Comparison of ENCODE assay signal across 15 cellular contexts in genomic region chr12:1616233-1617066, GRCh38. TPM values are rescaled to one million over a fixed set of nuclear protein-coding genes. Genes with fewer than 3 reads are reported as not detected.
DNase-seq lines count a peak whose midpoint lies in the region; ATAC-seq and TF ChIP-seq lines count a peak whose summit lies in the region.
"Had no signal": no experiment of that assay in that cellular context is flagged by ENCODE, and none has a peak within 500 bp of the region (broad histone marks: within the 10 kb centered on the region; RNA-seq: fewer than 3 reads in every experiment).

No MANE protein-coding gene starts in this region.

- no peak overlapping the region for H2AFZ ChIP-seq in MM.1S (ENCODE audit: low read length)

- H4K20me1 ChIP-seq in MM.1S (ENCODE audit: insufficient read depth, low read length) = peaks cover 4% of the 10 kb centered on the region; the same call in 1 of the 2 replicates

- peaks cover 86% of the 10 kb centered on the region for H3K79me2 ChIP-seq in MM.1S (ENCODE audit: low read length)

- peaks cover 22% of the 10 kb centered on the region for H3K36me3 Mint-ChIP-seq in HFFc6 (ENCODE audit: low read depth)

- no peaks in the 10 kb centered on the region for H3F3A ChIP-seq in MM.1S (ENCODE audit: insufficient read depth, low read length)

- H3K27ac ChIP-seq in esophagus squamous epithelium (peak overlapping the region; percentile 45 to 82 (median 73)), MM.1S (ENCODE audit: low read length) (no peak overlapping the region)
- H3K27ac ChIP-seq: psoas muscle, WERI-Rb-1 had no signal

- H3K4me1 Mint-ChIP-seq in HFFc6 (ENCODE audit: low read depth) = peaks cover 91% of the 10 kb centered on the region

- DNase-seq in CD1c-positive myeloid dendritic cell (ENCODE audit: extremely low spot score) = peak; percentile 87
- no peak for DNase-seq in HFFc6
- peak; percentile 52 for DNase-seq in RPMI7951 (ENCODE audit: low read depth)
- no peak for DNase-seq in esophagus squamous epithelium (lab: John Stamatoyannopoulos, UW)
- DNase-seq in pons (ENCODE audit: low spot score) = no peak
- no peak for DNase-seq in NCI-H526 (lab: John Stamatoyannopoulos, UW)
- no peak for DNase-seq in MM.1S
- DNase-seq: midbrain, NCI-H1417, NCI-H446, psoas muscle, SHP77 treated with DMSO at 0.1 percent for 48 hours, WERI-Rb-1 had no signal

- H3K4me3 ChIP-seq in esophagus squamous epithelium (peak overlapping the region in 3 of 4 donors; percentile 32 to 50 (median 34)), MM.1S (ENCODE audit: low read length) (no peak overlapping the region)
- H3K4me3 ChIP-seq: psoas muscle had no signal

- peak overlapping the region; percentile 18; the same call in 1 of the 2 replicates for H3K27ac Mint-ChIP-seq in HFFc6

- 27 to 35% methylated on average over 2 to 16 of the region's 16 CpGs for WGBS in esophagus squamous epithelium, 2 donors

- no peak overlapping the region for H3K9ac ChIP-seq in MM.1S (ENCODE audit: low read length)

- no peak overlapping the region for H3K4me3 Mint-ChIP-seq in HFFc6

- H3K27me3 Mint-ChIP-seq in HFFc6 (ENCODE audit: insufficient read depth) = peaks cover 1% of the 10 kb centered on the region; the same call in 1 of the 2 replicates

- H3K4me2 ChIP-seq in MM.1S (ENCODE audit: low read depth, low read length) = no peak overlapping the region

- H3K9me3 Mint-ChIP-seq in HFFc6 = no peaks in the 10 kb centered on the region

- H3K4me1 ChIP-seq in esophagus squamous epithelium (peaks cover 13 to 66% (median 22%) of the 10 kb centered on the region in 3 donors), MM.1S (ENCODE audit: low read length) (no peaks in the 10 kb centered on the region)
- H3K4me1 ChIP-seq: psoas muscle had no signal

- H3K9me3 ChIP-seq in esophagus squamous epithelium (no peaks in the 10 kb centered on the region), MM.1S (replicated peaks; ENCODE audit: insufficient read depth, low read length) (no peaks in the 10 kb centered on the region)
- H3K9me3 ChIP-seq: psoas muscle had no signal

- no peaks in the 10 kb centered on the region for H3K9me2 ChIP-seq in MM.1S (replicated peaks; ENCODE audit: insufficient read depth, low read length)

- intact Hi-C loops in esophagus squamous epithelium (cut with DNase I) = no loop called here

- TF ChIP-seq CTCF in HFFc6 (IDR thresholded peaks at IDR 0.05) (no peak), esophagus squamous epithelium (IDR thresholded peaks at IDR 0.05) (no peak), MM.1S (IDR thresholded peaks at IDR 0.05; ENCODE audit: low read length) (no peak)

- ATAC-seq in GM21423 (IDR thresholded peaks at IDR 0.05; ENCODE audit: unreplicated experiment) = no peak
- ATAC-seq: HCT116, psoas muscle had no signal

- TF ChIP-seq POLR2A in esophagus squamous epithelium (IDR thresholded peaks at IDR 0.05) = no peak

- H3K36me3 ChIP-seq in esophagus squamous epithelium = no peaks in the 10 kb centered on the region
- H3K36me3 ChIP-seq in MM.1S (replicated peaks; ENCODE audit: insufficient read depth, low read length) = no peaks in the 10 kb centered on the region; the same call in 1 of the 2 replicates
- H3K36me3 ChIP-seq: WERI-Rb-1 had no signal

- H3K27me3 ChIP-seq in esophagus squamous epithelium = no peaks in the 10 kb centered on the region
- no peaks in the 10 kb centered on the region for H3K27me3 ChIP-seq in MM.1S (replicated peaks; ENCODE audit: insufficient read depth, low read length)

RNA-seq across cellular contexts. Expression of gene WNT5B, which starts 12.6 kb away (rescaled TPM):
- total RNA-seq in HFFc6 (2021; fragmentation: NEBNext Ultra II Directional; extraction: Animal tissue kit (Norgen Biotek cat#: 25700)) = 100 to 1,000 TPM; 191 to 289 (median 200) TPM
- total RNA-seq in RPMI7951 (2014; rRNA removed; shearing (Covaris generic)) = 42.9 and 57.9 TPM in 2 replicates
- 10 to 100 TPM in 2 of 4 donors, 1 to 10 TPM in 2; 5.6 to 30.9 (median 12.7) TPM for total RNA-seq in esophagus squamous epithelium

RNA-seq across cellular contexts. Expression of gene FBXL14, which starts 22.1 kb away (rescaled TPM):
- 1 to 10 TPM; 5.2 to 6.5 (median 5.4) TPM for total RNA-seq in HFFc6 (2021; fragmentation: NEBNext Ultra II Directional; extraction: Animal tissue kit (Norgen Biotek cat#: 25700))
- total RNA-seq in RPMI7951 (2014; rRNA removed; shearing (Covaris generic)) = 4.0 and 5.6 TPM in 2 replicates
- total RNA-seq in esophagus squamous epithelium = 10 to 100 TPM in 1 of 4 donors, 1 to 10 TPM in 3; 6.5 to 14.9 (median 8.8) TPM

Comparison
In these comparisons a context has a peak if more than half of its experiments do, and no peak if none do; other contexts are left out.
1. DNase-seq: peak in CD1c-positive myeloid dendritic cell (single experiment) and RPMI7951 (single experiment); none in HFFc6 (single experiment), esophagus squamous epithelium (single experiment), pons (single experiment), NCI-H526 (0 of 2) and MM.1S (single experiment).